In genomic region chr5:42951847-42952411, GRCh38 we compare ENCODE assay signal across 8 cellular contexts.
DNase-seq lines count a peak whose midpoint lies in the region; ATAC-seq, FAIRE-seq and TF ChIP-seq lines count a peak whose summit lies in the region.

No MANE protein-coding gene starts in this region.

- no peak overlapping the region for H2AFZ ChIP-seq in ACC112 (ENCODE audit: low read length, unreplicated experiment)

- H3K4me1 ChIP-seq in ACC112 (ENCODE audit: control insufficient read depth, insufficient read depth, low read length, unreplicated experiment), result peaks cover 10% of the 10 kb centered on the region
- H3K4me1 ChIP-seq in pancreas, result peaks cover 0 to 4% (median 0%) of the 10 kb centered on the region in 3 donors
- peaks cover 12% of the 10 kb centered on the region for H3K4me1 ChIP-seq in vagina

- ATAC-seq in GM19025 (IDR thresholded peaks at IDR 0.05; ENCODE audit: low read depth, unreplicated experiment), result peak; percentile 18
- ATAC-seq in HG03342 (IDR thresholded peaks at IDR 0.05; ENCODE audit: unreplicated experiment), result peak; percentile 18
- ATAC-seq in activated CD4-positive, alpha-beta T cell treated with anti-CD3 and anti-CD28 coated beads for 36 hours, result peak; percentile 34
- peak in 3 of 4 donors; percentile 5 to 32 (median 7) for ATAC-seq in pancreas

- H3K36me3 Mint-ChIP-seq in activated CD4-positive, alpha-beta T cell treated with anti-CD3 and anti-CD28 coated beads for 36 hours (ENCODE audit: low read depth), result peaks cover 5% of the 10 kb centered on the region

- peaks cover 17% of the 10 kb centered on the region for H3K4me1 Mint-ChIP-seq in activated CD4-positive, alpha-beta T cell treated with anti-CD3 and anti-CD28 coated beads for 36 hours

- H3K27me3 ChIP-seq in ACC112 (ENCODE audit: insufficient read depth, low read length) (no peaks in the 10 kb centered on the region), pancreas (peaks cover 5 to 42% (median 26%) of the 10 kb centered on the region in 4 donors), vagina (no peaks in the 10 kb centered on the region)

- WGBS in pancreas, 2 donors, result 6 to 8% methylated on average over 37 of the region's 37 CpGs

- POLR2A ChIA-PET in activated CD4-positive, alpha-beta T cell treated with anti-CD3 and anti-CD28 coated beads for 36 hours (lab: Charles Lee), result interaction anchor here (2.0 kb wide), 1 partner anchor 40 kb away, joined by 16 read pairs; no protein-coding TSS in a partner anchor

- peak overlapping the region; percentile 83 for H3K4me3 Mint-ChIP-seq in activated CD4-positive, alpha-beta T cell treated with anti-CD3 and anti-CD28 coated beads for 36 hours

- DNase-seq in activated CD4-positive, alpha-beta T cell treated with anti-CD3 and anti-CD28 coated beads for 36 hours, result peak; percentile 72
- DNase-seq in effector CD4-positive, alpha-beta T cell, result peak; percentile 46
- DNase-seq in pancreas (peak in 3 of 6 donors; percentile 18 to 71 (median 60)), vagina (ENCODE audit: extremely low spot score in 2 of 2) (no peak), cerebellar cortex (ENCODE audit: low spot score) (no peak)

- no peaks in the 10 kb centered on the region for H3K27me3 Mint-ChIP-seq in activated CD4-positive, alpha-beta T cell treated with anti-CD3 and anti-CD28 coated beads for 36 hours

- peaks cover 4% of the 10 kb centered on the region for H3K9me3 Mint-ChIP-seq in activated CD4-positive, alpha-beta T cell treated with anti-CD3 and anti-CD28 coated beads for 36 hours (ENCODE audit: low read depth)

- TF ChIP-seq POLR2A in vagina (IDR thresholded peaks at IDR 0.05), result no peak

- peak overlapping the region; percentile 91 for H3K27ac Mint-ChIP-seq in activated CD4-positive, alpha-beta T cell treated with anti-CD3 and anti-CD28 coated beads for 36 hours

- TF ChIP-seq CTCF in pancreas (IDR thresholded peaks at IDR 0.05), result no peak
- TF ChIP-seq CTCF in vagina (IDR thresholded peaks at IDR 0.05), result no peak

- H3K9me3 ChIP-seq in pancreas (no peaks in the 10 kb centered on the region), vagina (peaks cover 11% of the 10 kb centered on the region)

- peak overlapping the region; percentile 94; the same call in 1 of the 2 replicates for H3K27ac ChIP-seq in ACC112 (ENCODE audit: low read depth, low read length)
- peak overlapping the region in 1 of 4 donors; percentile 76 for H3K27ac ChIP-seq in pancreas
- H3K27ac ChIP-seq in vagina, result peak overlapping the region; percentile 93

- no peak for FAIRE-seq in pancreas (lab: Jason Lieb, UNC)

- peak overlapping the region; percentile 61 for H3K4me3 ChIP-seq in ACC112 (ENCODE audit: low read depth, low read length)
- peak overlapping the region in 1 of 4 donors; percentile 52 for H3K4me3 ChIP-seq in pancreas
- H3K4me3 ChIP-seq in vagina, result peak overlapping the region; percentile 45 to 63

- CTCF ChIA-PET in activated CD4-positive, alpha-beta T cell treated with anti-CD3 and anti-CD28 coated beads for 36 hours (lab: Charles Lee), result interaction anchor here (0.5 to 5.4 kb wide), 10 partner anchors 19 to 113 kb away, joined by 3 to 44 read pairs (median 6); no protein-coding TSS in a partner anchor

- intact Hi-C loops in activated CD4-positive, alpha-beta T cell treated with anti-CD3 and anti-CD28 coated beads for 36 hours (cut with DNase I, micrococcal nuclease), result loop anchor here (1.0 to 5.0 kb wide), 15 partner anchors 41 to 1925 kb away; partner anchors contain the start of genes NIM1K (in 2 of the 2), ANXA2R (in 1 of the 2), NNT (in 1 of the 2) and PAIP1 (in 1 of the 2)
- intact Hi-C loops in pancreas (cut with DNase I) (no loop called here), vagina (cut with DNase I) (loop anchor here (2.0 to 5.0 kb wide), 3 partner anchors 41 to 170 kb away; partner anchors contain the start of gene ZNF131)

- H3K79me2 ChIP-seq in ACC112 (ENCODE audit: control insufficient read depth, insufficient read depth, low read length, unreplicated experiment), result no peaks in the 10 kb centered on the region

- H3K36me3 ChIP-seq in ACC112 (ENCODE audit: insufficient read depth, low read length) (no peaks in the 10 kb centered on the region), pancreas (no peaks in the 10 kb centered on the region), vagina (no peaks in the 10 kb centered on the region)

Comparison
In these comparisons a context has a peak if more than half of its experiments do, and no peak if none do; other contexts are left out.
1. DNase-seq: peak in activated CD4-positive, alpha-beta T cell treated with anti-CD3 and anti-CD28 coated beads for 36 hours (single experiment) and effector CD4-positive, alpha-beta T cell (single experiment); none in vagina (0 of 2) and cerebellar cortex (single experiment).
2. intact Hi-C loops: an anchor here in activated CD4-positive, alpha-beta T cell treated with anti-CD3 and anti-CD28 coated beads for 36 hours (1.0 to 5.0 kb wide) and vagina (2.0 to 5.0 kb wide); none called in pancreas.
3. Peak in every context shown above with its lines, with median percentiles within 50 percentile points of each other: ATAC-seq.